ENCODE assay signal across 1 cellular context in genomic region chr12:130880411-130880885, GRCh38.
TF ChIP-seq lines count a peak whose summit lies in the region.

No MANE protein-coding gene starts in this region.

TF ChIP-seq in WTC11, 78 proteins besides CTCF, POLR2A, EP300 and RAD21 (continued from another document):
- TF ChIP-seq PREB (CRISPR knock-in tag; IDR thresholded peaks at IDR 0.05; ENCODE audit: borderline replicate concordance) = no peak
- no peak for TF ChIP-seq IRF2 (CRISPR knock-in tag; IDR thresholded peaks at IDR 0.05; ENCODE audit: borderline replicate concordance, low read depth)
- no peak for TF ChIP-seq CREM (CRISPR knock-in tag; IDR thresholded peaks at IDR 0.05)
- TF ChIP-seq, protein P1, sequence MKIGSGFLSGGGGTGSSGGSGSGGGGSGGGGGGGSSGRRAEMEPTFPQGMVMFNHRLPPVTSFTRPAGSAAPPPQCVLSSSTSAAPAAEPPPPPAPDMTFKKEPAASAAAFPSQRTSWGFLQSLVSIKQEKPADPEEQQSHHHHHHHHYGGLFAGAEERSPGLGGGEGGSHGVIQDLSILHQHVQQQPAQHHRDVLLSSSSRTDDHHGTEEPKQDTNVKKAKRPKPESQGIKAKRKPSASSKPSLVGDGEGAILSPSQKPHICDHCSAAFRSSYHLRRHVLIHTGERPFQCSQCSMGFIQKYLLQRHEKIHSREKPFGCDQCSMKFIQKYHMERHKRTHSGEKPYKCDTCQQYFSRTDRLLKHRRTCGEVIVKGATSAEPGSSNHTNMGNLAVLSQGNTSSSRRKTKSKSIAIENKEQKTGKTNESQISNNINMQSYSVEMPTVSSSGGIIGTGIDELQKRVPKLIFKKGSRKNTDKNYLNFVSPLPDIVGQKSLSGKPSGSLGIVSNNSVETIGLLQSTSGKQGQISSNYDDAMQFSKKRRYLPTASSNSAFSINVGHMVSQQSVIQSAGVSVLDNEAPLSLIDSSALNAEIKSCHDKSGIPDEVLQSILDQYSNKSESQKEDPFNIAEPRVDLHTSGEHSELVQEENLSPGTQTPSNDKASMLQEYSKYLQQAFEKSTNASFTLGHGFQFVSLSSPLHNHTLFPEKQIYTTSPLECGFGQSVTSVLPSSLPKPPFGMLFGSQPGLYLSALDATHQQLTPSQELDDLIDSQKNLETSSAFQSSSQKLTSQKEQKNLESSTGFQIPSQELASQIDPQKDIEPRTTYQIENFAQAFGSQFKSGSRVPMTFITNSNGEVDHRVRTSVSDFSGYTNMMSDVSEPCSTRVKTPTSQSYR (CRISPR knock-in tag; IDR thresholded peaks at IDR 0.05) = no peak
- no peak for TF ChIP-seq MYBL2 (CRISPR knock-in tag; IDR thresholded peaks at IDR 0.05)
- TF ChIP-seq ZNF532 (CRISPR knock-in tag; IDR thresholded peaks at IDR 0.05; ENCODE audit: borderline replicate concordance) = no peak
- no peak for TF ChIP-seq ZBTB21 (CRISPR knock-in tag; IDR thresholded peaks at IDR 0.05; ENCODE audit: borderline replicate concordance)
- TF ChIP-seq USF1 (CRISPR knock-in tag; IDR thresholded peaks at IDR 0.05) = no peak
- no peak for TF ChIP-seq ZNF232 (CRISPR knock-in tag; IDR thresholded peaks at IDR 0.05)
- TF ChIP-seq ZNF416 (CRISPR knock-in tag; IDR thresholded peaks at IDR 0.05) = no peak
- TF ChIP-seq GABPB1 (CRISPR knock-in tag; IDR thresholded peaks at IDR 0.05) = no peak
- TF ChIP-seq ETV6 (CRISPR knock-in tag; IDR thresholded peaks at IDR 0.05) = no peak
